ENCODE assay signal across 18 cellular contexts in genomic region chr9:133405508-133406009, GRCh38. TPM values are rescaled to one million over a fixed set of nuclear protein-coding genes. Genes with fewer than 3 reads are reported as not detected.
DNase-seq lines count a peak whose midpoint lies in the region; ATAC-seq and TF ChIP-seq lines count a peak whose summit lies in the region.
"Had no signal": no experiment of that assay in that cellular context is flagged by ENCODE, and none has a peak within 500 bp of the region (broad histone marks: within the 10 kb centered on the region; RNA-seq: fewer than 3 reads in every experiment).

No MANE protein-coding gene starts in this region.

- H3K9me3 ChIP-seq in ovary: no peaks in the 10 kb centered on the region

- peaks cover 12% of the 10 kb centered on the region for H3K4me1 Mint-ChIP-seq in activated naive CD4-positive, alpha-beta T cell treated with anti-CD3 and anti-CD28 coated beads, Interleukin-2, amount 50 U/mL, for 24 hours
- H3K4me1 Mint-ChIP-seq in stimulated activated effector memory CD8-positive, alpha-beta T cell treated with anti-CD3 and anti-CD28 coated beads, Interleukin-12 subunit alpha, Interleukin-12 subunit beta, amount 100 ng/mL, for 72 hours: peaks cover 16% of the 10 kb centered on the region
- H3K4me1 Mint-ChIP-seq in activated naive CD4-positive, alpha-beta T cell treated with anti-CD3 and anti-CD28 coated beads for 36 hours (ENCODE audit: low read depth): peaks cover 10% of the 10 kb centered on the region

- H3K27me3 Mint-ChIP-seq in activated naive CD4-positive, alpha-beta T cell treated with anti-CD3 and anti-CD28 coated beads, Interleukin-2, amount 50 U/mL, for 24 hours: no peaks in the 10 kb centered on the region
- H3K27me3 Mint-ChIP-seq in activated naive CD4-positive, alpha-beta T cell treated with anti-CD3 and anti-CD28 coated beads for 36 hours (ENCODE audit: low read depth): no peaks in the 10 kb centered on the region
- H3K27me3 Mint-ChIP-seq: naive B cell, T-cell, type B pancreatic cell had no signal

- no peaks in the 10 kb centered on the region for H3K36me3 ChIP-seq in ovary

- CTCF ChIA-PET in activated naive CD4-positive, alpha-beta T cell treated with anti-CD3 and anti-CD28 coated beads for 36 hours (lab: Charles Lee): interaction anchor here (1.0 to 1.4 kb wide), 3 partner anchors 12 to 83 kb away, joined by 3 to 4 read pairs (median 3); no protein-coding TSS in a partner anchor

- peaks cover 16% of the 10 kb centered on the region for H3K36me3 Mint-ChIP-seq in activated naive CD4-positive, alpha-beta T cell treated with anti-CD3 and anti-CD28 coated beads, Interleukin-2, amount 50 U/mL, for 24 hours
- peaks cover 74% of the 10 kb centered on the region for H3K36me3 Mint-ChIP-seq in stimulated activated effector memory CD8-positive, alpha-beta T cell treated with anti-CD3 and anti-CD28 coated beads, Interleukin-12 subunit alpha, Interleukin-12 subunit beta, amount 100 ng/mL, for 72 hours
- peaks cover 22% of the 10 kb centered on the region for H3K36me3 Mint-ChIP-seq in activated naive CD4-positive, alpha-beta T cell treated with anti-CD3 and anti-CD28 coated beads for 36 hours (ENCODE audit: low read depth)

- no peak overlapping the region for H3K27ac ChIP-seq in ovary

- ATAC-seq in left ventricle myocardium superior: peak; percentile 50
- ATAC-seq in stimulated activated effector memory CD8-positive, alpha-beta T cell treated with anti-CD3 and anti-CD28 coated beads, Interleukin-12 subunit alpha, Interleukin-12 subunit beta, amount 100 ng/mL, for 72 hours: no peak
- ATAC-seq in HG03135 (IDR thresholded peaks at IDR 0.05; ENCODE audit: unreplicated experiment): no peak
- ATAC-seq: CD8-positive, alpha-beta T cell; GM12878; T-cell had no signal

- H3K27ac Mint-ChIP-seq in activated naive CD4-positive, alpha-beta T cell treated with anti-CD3 and anti-CD28 coated beads, Interleukin-2, amount 50 U/mL, for 24 hours: peak overlapping the region; percentile 30
- peak overlapping the region; percentile 52 for H3K27ac Mint-ChIP-seq in stimulated activated effector memory CD8-positive, alpha-beta T cell treated with anti-CD3 and anti-CD28 coated beads, Interleukin-12 subunit alpha, Interleukin-12 subunit beta, amount 100 ng/mL, for 72 hours
- no peak overlapping the region for H3K27ac Mint-ChIP-seq in activated naive CD4-positive, alpha-beta T cell treated with anti-CD3 and anti-CD28 coated beads for 36 hours
- H3K27ac Mint-ChIP-seq: CD8-positive, alpha-beta T cell; T-cell; type B pancreatic cell had no signal

- no peak overlapping the region for H3K4me3 ChIP-seq in ovary
- H3K4me3 ChIP-seq: GM12878 had no signal

- TF ChIP-seq CTCF in ovary (IDR thresholded peaks at IDR 0.05): no peak

- no peak for TF ChIP-seq EP300 in ovary (IDR thresholded peaks at IDR 0.05)

- WGBS in ovary, 3 donors: 40 to 57% (median 49%) methylated on average over 9 of the region's 9 CpGs

- intact Hi-C loops in left ventricle myocardium superior (cut with micrococcal nuclease) (loop anchor here (10.0 kb wide), 2 partner anchors 79 to 319 kb away; no protein-coding TSS in a partner anchor), ovary (cut with DNase I) (loop anchor here in 3 of 4 donors (5.0 to 10.0 kb wide), 3 partner anchors 82 to 319 kb away; no protein-coding TSS in a partner anchor)
- intact Hi-C loops in activated naive CD4-positive, alpha-beta T cell treated with anti-CD3 and anti-CD28 coated beads for 36 hours (cut with micrococcal nuclease): loop anchor here (1.0 to 2.0 kb wide), 3 partner anchors 57 to 167 kb away; partner anchors contain the start of genes MED22 and RPL7A

- H3K4me1 ChIP-seq in ovary (ENCODE audit: insufficient read depth): no peaks in the 10 kb centered on the region

- DNase-seq in activated naive CD4-positive, alpha-beta T cell treated with Interleukin-2 at 50 U/mL for 16 hours: no peak
- DNase-seq in amniotic epithelial cell (ENCODE audit: low read depth): peak; percentile 62
- no peak for DNase-seq in left ventricle myocardium superior
- no peak for DNase-seq in stimulated activated effector memory CD8-positive, alpha-beta T cell treated with anti-CD3 and anti-CD28 coated beads, Interleukin-12 subunit alpha, Interleukin-12 subunit beta, amount 100 ng/mL, for 72 hours (ENCODE audit: low spot score in 2 of 2)
- no peak for DNase-seq in activated naive CD4-positive, alpha-beta T cell treated with anti-CD3 and anti-CD28 coated beads for 36 hours
- DNase-seq in ovary: no peak
- DNase-seq: activated effector memory CD4-positive, alpha-beta T cell treated with Interleukin-2 at 50 U/mL for 16 hours; CD8-positive, alpha-beta T cell; hippocampal formation; Karpas-422; naive B cell; NCI-H1417 treated with DMSO at 0.1 percent for 48 hours; stimulated activated naive CD4-positive, alpha-beta T cell; T-cell had no signal

- H3K4me3 Mint-ChIP-seq in activated naive CD4-positive, alpha-beta T cell treated with anti-CD3 and anti-CD28 coated beads, Interleukin-2, amount 50 U/mL, for 24 hours: no peak overlapping the region
- no peak overlapping the region for H3K4me3 Mint-ChIP-seq in stimulated activated effector memory CD8-positive, alpha-beta T cell treated with anti-CD3 and anti-CD28 coated beads, Interleukin-12 subunit alpha, Interleukin-12 subunit beta, amount 100 ng/mL, for 72 hours
- no peak overlapping the region for H3K4me3 Mint-ChIP-seq in activated naive CD4-positive, alpha-beta T cell treated with anti-CD3 and anti-CD28 coated beads for 36 hours
- H3K4me3 Mint-ChIP-seq: CD8-positive, alpha-beta T cell; T-cell; type B pancreatic cell had no signal

- H3K9me3 Mint-ChIP-seq in activated naive CD4-positive, alpha-beta T cell treated with anti-CD3 and anti-CD28 coated beads, Interleukin-2, amount 50 U/mL, for 24 hours: no peaks in the 10 kb centered on the region
- no peaks in the 10 kb centered on the region for H3K9me3 Mint-ChIP-seq in stimulated activated effector memory CD8-positive, alpha-beta T cell treated with anti-CD3 and anti-CD28 coated beads, Interleukin-12 subunit alpha, Interleukin-12 subunit beta, amount 100 ng/mL, for 72 hours
- H3K9me3 Mint-ChIP-seq in activated naive CD4-positive, alpha-beta T cell treated with anti-CD3 and anti-CD28 coated beads for 36 hours: no peaks in the 10 kb centered on the region
- H3K9me3 Mint-ChIP-seq: CD8-positive, alpha-beta T cell; naive B cell; T-cell; type B pancreatic cell had no signal

- TF ChIP-seq POLR2A in ovary (IDR thresholded peaks at IDR 0.05): no peak

- H3K27me3 ChIP-seq in ovary: no peaks in the 10 kb centered on the region

RNA-seq across cellular contexts. Expression of gene REXO4, which starts 12.3 kb away (rescaled TPM):
- total RNA-seq in left ventricle myocardium superior: 18.7 TPM
- total RNA-seq in activated naive CD4-positive, alpha-beta T cell treated with anti-CD3 and anti-CD28 coated beads for 36 hours: 10 to 100 TPM; 22.5 to 27.0 TPM
- total RNA-seq in ovary: 10 to 100 TPM; 15.9 to 31.0 (median 21.9) TPM
- polyA plus RNA-seq in ovary: 10 to 100 TPM; 17.6 to 22.3 TPM

RNA-seq across cellular contexts. Expression of gene ADAMTS13, which starts 16.6 kb away (rescaled TPM):
- total RNA-seq in left ventricle myocardium superior (3.1 TPM), ovary (1 to 10 TPM; 1.8 to 4.2 (median 3.6) TPM)
- total RNA-seq in activated naive CD4-positive, alpha-beta T cell treated with anti-CD3 and anti-CD28 coated beads for 36 hours: 1 to 10 TPM; 3.0 to 3.2 TPM
- polyA plus RNA-seq in ovary: 1 to 10 TPM in 1 of 2 donors, under 1 TPM in 1; 0.45 to 3.8 TPM

RNA-seq across cellular contexts. Expression of gene STKLD1, which starts 29.4 kb away (rescaled TPM):
- total RNA-seq in left ventricle myocardium superior: 0.17 TPM
- total RNA-seq in activated naive CD4-positive, alpha-beta T cell treated with anti-CD3 and anti-CD28 coated beads for 36 hours: under 1 TPM; 0.35 to 0.41 TPM
- 1 to 10 TPM in 5 of 7 donors, under 1 TPM in 2; 0.48 to 1.7 (median 1.2) TPM for total RNA-seq in ovary
- polyA plus RNA-seq in ovary: 1 to 10 TPM; 1.3 to 2.3 TPM

RNA-seq across cellular contexts. Expression of gene SURF4, which starts 29.7 kb away (rescaled TPM):
- total RNA-seq in left ventricle myocardium superior (66.5 TPM), ovary (100 to 1,000 TPM in 4 of 7 donors, 10 to 100 TPM in 3; 58.7 to 126 (median 107) TPM)
- 100 to 1,000 TPM; 299 to 302 TPM for total RNA-seq in activated naive CD4-positive, alpha-beta T cell treated with anti-CD3 and anti-CD28 coated beads for 36 hours
- 100 to 1,000 TPM in 1 of 2 donors, 10 to 100 TPM in 1; 73.8 to 165 TPM for polyA plus RNA-seq in ovary

RNA-seq across cellular contexts. Expression of gene SURF2, which starts 49.2 kb away (rescaled TPM):
- 14.5 TPM for total RNA-seq in left ventricle myocardium superior
- total RNA-seq in activated naive CD4-positive, alpha-beta T cell treated with anti-CD3 and anti-CD28 coated beads for 36 hours: 10 to 100 TPM; 15.0 to 16.2 TPM
- 10 to 100 TPM; 13.7 to 30.4 (median 15.8) TPM for total RNA-seq in ovary
- 10 to 100 TPM in 1 of 2 donors, 1 to 10 TPM in 1; 8.6 to 21.4 TPM for polyA plus RNA-seq in ovary
